ENCODE assay signal across 32 cellular contexts in genomic region chr2:102871707-102872106, GRCh38.
"Had no signal": no experiment of that assay in that cellular context is flagged by ENCODE, and none has a peak within 500 bp of the region (broad histone marks: within the 10 kb centered on the region; RNA-seq: fewer than 3 reads in every experiment).

No MANE protein-coding gene starts in this region.

- H3K4me1 ChIP-seq: adrenal gland, ascending aorta, body of pancreas, breast epithelium had no signal

- ATAC-seq: activated naive CD4-positive, alpha-beta T cell treated with anti-CD3 and anti-CD28 coated beads, Interleukin-2, amount 50 U/mL, for 72 hours; activated naive CD8-positive, alpha-beta T cell treated with anti-CD3 and anti-CD28 coated beads, Interleukin-2, amount 50 U/mL, for 24 hours; activated T-cell treated with anti-CD3 and anti-CD28 coated beads, Interleukin-2, amount 50 U/mL, for 4 hours; activated T-cell treated with anti-CD3 and anti-CD28 coated beads, Interleukin-2, amount 50 U/mL, for 72 hours; activated T-helper 17 cell treated with anti-CD3 and anti-CD28 coated beads, Interleukin-2, amount 50 U/mL, for 72 hours; body of pancreas had no signal

- H3K36me3 ChIP-seq: adrenal gland, ascending aorta, brain microvascular endothelial cell, breast epithelium, cardiac muscle cell had no signal

- FAIRE-seq: astrocyte, bronchial epithelial cell had no signal

- DNase-seq: activated effector memory CD4-positive, alpha-beta T cell treated with anti-CD3 and anti-CD28 coated beads, Interleukin-2, amount 50 U/mL, for 16 hours; activated effector memory CD4-positive, alpha-beta T cell treated with Interleukin-2 at 50 U/mL for 16 hours; activated gamma-delta T cell; activated gamma-delta T cell treated with Interleukin-2 at 50 U/mL for 16 hours; activated naive CD4-positive, alpha-beta T cell; activated naive CD4-positive, alpha-beta T cell treated with anti-CD3 and anti-CD28 coated beads for 36 hours; activated naive CD4-positive, alpha-beta T cell treated with anti-CD3 and anti-CD28 coated beads, Interleukin-2, amount 10 ng/mL, durations not matched to agents 7 days and 5 days; activated naive CD4-positive, alpha-beta T cell treated with anti-CD3 and anti-CD28 coated beads, Interleukin-2, amount 50 U/mL, for 16 hours; activated naive CD4-positive, alpha-beta T cell treated with Interleukin-2 at 50 U/mL for 16 hours; activated naive CD8-positive, alpha-beta T cell treated with anti-CD3 and anti-CD28 coated beads for 36 hours; activated naive CD8-positive, alpha-beta T cell treated with anti-CD3 and anti-CD28 coated beads, Interleukin-2, amount 10 ng/mL, durations not matched to agents 7 days and 5 days; activated naive CD8-positive, alpha-beta T cell treated with anti-CD3 and anti-CD28 coated beads, Interleukin-2, amount 50 U/mL, for 24 hours; activated T-cell treated with anti-CD3 and anti-CD28 coated beads, Interleukin-2, amount 50 U/mL, for 24 hours; activated T-cell treated with anti-CD3 and anti-CD28 coated beads, Interleukin-2, amount 50 U/mL, for 4 hours; activated T-cell treated with anti-CD3 and anti-CD28 coated beads, Interleukin-2, amount 50 U/mL, for 48 hours; activated T-cell treated with anti-CD3 and anti-CD28 coated beads, Interleukin-2, amount 50 U/mL, for 72 hours; adrenal gland; amniotic stem cell; amygdala; anterior cingulate cortex; aorta; body of pancreas; brain microvascular endothelial cell; central memory CD4-positive, alpha-beta T cell; cerebellar nuclear complex had no signal

- H3K9me3 ChIP-seq: adrenal gland, ascending aorta, body of pancreas, breast epithelium had no signal

- H3K4me3 ChIP-seq: adrenal gland, ascending aorta, body of pancreas, breast epithelium, cardiac muscle cell had no signal

- H3K27ac ChIP-seq: adrenal gland, ascending aorta, body of pancreas, brain microvascular endothelial cell, breast epithelium, cardiac muscle cell had no signal

- H3K27me3 ChIP-seq: adrenal gland, ascending aorta, body of pancreas, brain microvascular endothelial cell, breast epithelium, cardiac muscle cell had no signal
